Comparison of ENCODE assay signal across 14 cellular contexts in the genomic region with DNA sequence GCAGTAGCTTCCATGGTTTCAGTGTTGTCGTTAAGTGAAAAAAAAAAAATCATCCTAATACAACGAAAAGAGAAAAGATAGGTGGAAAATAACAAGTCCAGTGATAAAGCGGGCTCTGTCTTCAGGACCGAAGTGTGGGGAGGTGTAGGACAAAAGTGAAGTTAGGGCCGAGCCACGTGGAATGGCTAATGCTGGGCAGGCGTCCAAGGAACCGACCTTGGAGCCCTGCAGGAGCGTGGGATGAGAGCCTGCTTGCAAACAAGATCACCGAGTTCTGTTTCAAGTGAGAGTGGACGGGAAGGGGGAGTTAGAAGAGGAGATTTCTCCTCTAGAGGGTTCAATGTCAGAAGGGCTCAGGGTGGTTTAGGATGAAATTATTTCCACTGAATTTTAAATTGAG. TPM values are rescaled to one million over a fixed set of nuclear protein-coding genes. Genes with fewer than 3 reads are reported as not detected.
A peak's percentile ranks its signal among the peaks of the same experiment; 100 is the strongest.
DNase-seq lines count a peak whose midpoint lies in the region; TF ChIP-seq lines count a peak whose summit lies in the region.
"Had no signal": no experiment of that assay in that cellular context is flagged by ENCODE, and none has a peak within 500 bp of the region (broad histone marks: within the 10 kb centered on the region; RNA-seq: fewer than 3 reads in every experiment).

No MANE protein-coding gene starts in this region.

- H3K9me3 ChIP-seq in smooth muscle cell (replicated peaks; ENCODE audit: low read depth): no peaks in the 10 kb centered on the region
- no peaks in the 10 kb centered on the region for H3K9me3 ChIP-seq in MM.1S (replicated peaks; ENCODE audit: insufficient read depth, low read length)
- H3K9me3 ChIP-seq: lower lobe of right lung had no signal

- H2AFZ ChIP-seq in ACC112 (ENCODE audit: low read length, unreplicated experiment) (no peak overlapping the region), smooth muscle cell (ENCODE audit: low read depth) (no peak overlapping the region), MM.1S (ENCODE audit: low read length) (no peak overlapping the region)

- H3K9me2 ChIP-seq in MM.1S (replicated peaks; ENCODE audit: insufficient read depth, low read length): no peaks in the 10 kb centered on the region

- H3K4me1 ChIP-seq in ACC112 (ENCODE audit: control insufficient read depth, insufficient read depth, low read length, unreplicated experiment) (no peaks in the 10 kb centered on the region), smooth muscle cell (ENCODE audit: low read depth) (no peaks in the 10 kb centered on the region), MM.1S (ENCODE audit: low read length) (no peaks in the 10 kb centered on the region)
- H3K4me1 ChIP-seq: lower lobe of right lung had no signal

- H3K4me2 ChIP-seq in smooth muscle cell (no peak overlapping the region), MM.1S (ENCODE audit: low read depth, low read length) (no peak overlapping the region)

- DNase-seq in SK-MEL-5 (ENCODE audit: low read depth, low spot score) (peak; percentile 42), fibroblast of villous mesenchyme (ENCODE audit: low read depth) (peak; percentile 45), midbrain (lab: John Stamatoyannopoulos, UW) (peak; percentile 69), smooth muscle cell (lab: John Stamatoyannopoulos, UW; ENCODE audit: unreplicated experiment) (no peak), NCI-H1694 (lab: John Stamatoyannopoulos, UW) (no peak), MM.1S (no peak)
- DNase-seq in activated CD4-positive, CD25-positive, alpha-beta regulatory T cell (lab: John Stamatoyannopoulos, UW): no peak
- DNase-seq: activated T-cell treated with anti-CD3 and anti-CD28 coated beads, Interleukin-2, amount 50 U/mL, for 24 hours; aorta; DND-41; endodermal cell; lower lobe of right lung; NCI-H2029 treated with DMSO at 0.1 percent for 48 hours had no signal

- no peaks in the 10 kb centered on the region for H3K79me2 ChIP-seq in ACC112 (ENCODE audit: control insufficient read depth, insufficient read depth, low read length, unreplicated experiment)
- H3K79me2 ChIP-seq in smooth muscle cell (ENCODE audit: low read depth): no peaks in the 10 kb centered on the region
- H3K79me2 ChIP-seq in MM.1S (ENCODE audit: low read length): no peaks in the 10 kb centered on the region

- H3K36me3 ChIP-seq in ACC112 (ENCODE audit: insufficient read depth, low read length): no peaks in the 10 kb centered on the region
- no peaks in the 10 kb centered on the region for H3K36me3 ChIP-seq in smooth muscle cell (ENCODE audit: low read depth)
- no peaks in the 10 kb centered on the region for H3K36me3 ChIP-seq in MM.1S (replicated peaks; ENCODE audit: insufficient read depth, low read length)
- H3K36me3 ChIP-seq: lower lobe of right lung had no signal

- TF ChIP-seq CTCF in fibroblast of villous mesenchyme (IDR thresholded peaks at IDR 0.05; ENCODE audit: insufficient read depth, low read depth, low read length) (no peak), smooth muscle cell (IDR thresholded peaks at IDR 0.05; ENCODE audit: borderline replicate concordance, insufficient read depth, poor library complexity, severe bottlenecking) (no peak), MM.1S (IDR thresholded peaks at IDR 0.05; ENCODE audit: low read length) (no peak)

- 89% methylated on average over 11 of the region's 11 CpGs for WGBS in smooth muscle cell (ENCODE audit: low lambda C conversion rate)

- H4K20me1 ChIP-seq in smooth muscle cell (ENCODE audit: low read depth) (no peaks in the 10 kb centered on the region), MM.1S (ENCODE audit: insufficient read depth, low read length) (no peaks in the 10 kb centered on the region)

- H3K4me3 ChIP-seq in ACC112 (ENCODE audit: low read depth, low read length): peak overlapping the region; percentile 2; the same call in 1 of the 2 replicates
- H3K4me3 ChIP-seq in fibroblast of villous mesenchyme (ENCODE audit: low read depth, low read length): no peak overlapping the region
- no peak overlapping the region for H3K4me3 ChIP-seq in smooth muscle cell
- no peak overlapping the region for H3K4me3 ChIP-seq in MM.1S (ENCODE audit: low read length)
- H3K4me3 ChIP-seq: lower lobe of right lung had no signal

- H3K27ac ChIP-seq in ACC112 (ENCODE audit: low read depth, low read length) (no peak overlapping the region), smooth muscle cell (ENCODE audit: low read depth) (no peak overlapping the region), MM.1S (ENCODE audit: low read length) (no peak overlapping the region)
- H3K27ac ChIP-seq: lower lobe of right lung had no signal

- in situ Hi-C loops in SK-MEL-5 (cut with HindIII; ENCODE audit: low pct_unique_long_range_greater_than_20kb, low sequenced_read_pairs): no loop called here

- H3K27me3 ChIP-seq in ACC112 (ENCODE audit: insufficient read depth, low read length) (peaks cover 10% of the 10 kb centered on the region; the same call in 1 of the 2 replicates), smooth muscle cell (ENCODE audit: low read depth) (no peaks in the 10 kb centered on the region), MM.1S (replicated peaks; ENCODE audit: insufficient read depth, low read length) (no peaks in the 10 kb centered on the region)

- H3F3A ChIP-seq in smooth muscle cell (ENCODE audit: low read depth) (no peaks in the 10 kb centered on the region), MM.1S (ENCODE audit: insufficient read depth, low read length) (no peaks in the 10 kb centered on the region)

- H3K9ac ChIP-seq in smooth muscle cell (ENCODE audit: low read depth) (no peak overlapping the region), MM.1S (ENCODE audit: low read length) (no peak overlapping the region)

RNA-seq across cellular contexts. Expression of a gene that starts 22.2 kb away (rescaled TPM):
- total RNA-seq in SK-MEL-5 (2014; rRNA removed; shearing (Covaris generic)): 0.32 TPM in 2 replicates
- 0.12 and 0.16 TPM in 2 replicates for polyA plus RNA-seq in SK-MEL-5 (2015; cell fraction: cytosol; rRNA removed)
- polyA plus RNA-seq in SK-MEL-5 (2015; cell fraction: nucleus; rRNA removed): 0.39 and 1.1 TPM in 2 replicates
- total RNA-seq in fibroblast of villous mesenchyme (not detected in 2 replicates), smooth muscle cell (10.0 and 12.5 TPM in 2 replicates)
- 1.5 and 2.4 TPM in 2 replicates for polyA plus RNA-seq in smooth muscle cell
- total RNA-seq: lower lobe of right lung had no signal

Comparison
In these comparisons a context has a peak if more than half of its experiments do, and no peak if none do; other contexts are left out.
1. DNase-seq: peak in SK-MEL-5 (single experiment), fibroblast of villous mesenchyme (single experiment) and midbrain (single experiment); none in activated CD4-positive, CD25-positive, alpha-beta regulatory T cell (0 of 4), smooth muscle cell (single experiment), NCI-H1694 (single experiment) and MM.1S (single experiment).